Comparison of ENCODE assay signal across 25 cellular contexts in the genomic region with DNA sequence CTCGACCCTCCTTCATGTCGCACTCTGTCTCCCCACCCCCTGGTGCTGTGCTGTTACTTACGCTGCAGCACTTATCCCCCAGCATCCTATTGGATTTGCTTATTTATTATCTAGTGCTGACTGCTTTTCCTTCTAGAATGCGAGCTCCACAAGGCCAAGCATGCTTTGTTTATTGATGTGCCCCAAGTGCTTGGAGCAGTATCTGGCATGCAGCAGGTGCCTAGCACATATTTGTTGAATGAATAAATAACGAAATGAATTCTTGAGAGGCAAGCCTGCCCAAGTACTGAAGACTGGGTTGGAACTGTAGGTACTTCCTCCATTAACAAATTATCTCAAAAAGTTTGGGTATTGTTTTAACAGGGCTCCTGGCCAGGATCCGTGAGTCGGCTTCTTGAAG. TPM values are rescaled to one million over a fixed set of nuclear protein-coding genes. Genes with fewer than 3 reads are reported as not detected.
"Had no signal": no experiment of that assay in that cellular context is flagged by ENCODE, and none has a peak within 500 bp of the region (broad histone marks: within the 10 kb centered on the region; RNA-seq: fewer than 3 reads in every experiment).

No MANE protein-coding gene starts in this region.

- H3K4me3 ChIP-seq: K562 had no signal

- H3K9me3 Mint-ChIP-seq: IgD-negative memory B cell had no signal

- H3K27ac ChIP-seq: KMS-11, RWPE1 had no signal

- H3K9ac ChIP-seq: KMS-11, SK-N-SH had no signal

- H3K4me3 Mint-ChIP-seq: IgD-negative memory B cell had no signal

- H3K27ac Mint-ChIP-seq: IgD-negative memory B cell had no signal

- DNase-seq: Kasumi-1; NCI-H1092; NCI-H1105 treated with DMSO at 0.1 percent for 48 hours; NCI-H1417 treated with DMSO at 0.1 percent for 48 hours; NCI-H146; NCI-H1694 treated with DMSO at 0.1 percent for 48 hours; NCI-H1930; NCI-H2081; NCI-H2107; NCI-H2227 treated with DMSO at 0.1 percent for 48 hours; NCI-H524 treated with DMSO at 0.1 percent for 48 hours; NCI-H69; NCI-H774; NK-92 treated with Interleukin-12 subunit alpha and Interleukin-12 subunit beta, amount 100 ng/mL, for 24 hours; PC-3; SHP77; SK-N-SH; SW 1271 had no signal

- H3K4me2 ChIP-seq: KMS-11, SK-N-SH had no signal

- H3K36me3 Mint-ChIP-seq: IgD-negative memory B cell had no signal

- ATAC-seq: HepG2, K562, Panc1, PC-3 had no signal

RNA-seq across cellular contexts. Expression of gene ZNF32, which starts 24.8 kb away (rescaled TPM):
- total RNA-seq: OCI-LY7 had no signal
